In genomic region chr9:76136986-76137385, GRCh38 we compare ENCODE assay signal across 11 cellular contexts.
DNase-seq lines count a peak whose midpoint lies in the region; ATAC-seq, FAIRE-seq and TF ChIP-seq lines count a peak whose summit lies in the region.
"Had no signal": no experiment of that assay in that cellular context is flagged by ENCODE, and none has a peak within 500 bp of the region (broad histone marks: within the 10 kb centered on the region; RNA-seq: fewer than 3 reads in every experiment).

No MANE protein-coding gene starts in this region.

- intact Hi-C loops in posterior vena cava (cut with DNase I), result no loop called here

- no peaks in the 10 kb centered on the region for H3K9me2 ChIP-seq in GM23338 (ENCODE audit: insufficient read depth)

- peaks cover 21% of the 10 kb centered on the region for H3K4me1 Mint-ChIP-seq in GM23338

- TF ChIP-seq CTCF in GM23338 (conservative IDR thresholded peaks at IDR 0.05; ENCODE audit: low read depth in 2 of 2) (no peak), fibroblast of lung (conservative IDR thresholded peaks at IDR 0.05 in 1 of 2, IDR thresholded peaks at IDR 0.05 in 1 of 2; ENCODE audit: low read depth in 1 of 2, low read length in 2 of 2) (no peak)

- no peaks in the 10 kb centered on the region for H3K27me3 Mint-ChIP-seq in GM23338 (ENCODE audit: insufficient read depth, low read depth, poor library complexity)

- H2AFZ ChIP-seq in GM23338, result no peak overlapping the region
- peak overlapping the region; percentile 66 for H2AFZ ChIP-seq in fibroblast of lung (ENCODE audit: low read length)

- H3K4me3 Mint-ChIP-seq in GM23338, result no peak overlapping the region
- H3K4me3 Mint-ChIP-seq: T-helper 2 cell treated with Interferon-gamma antibody and Interleukin-4, amounts not matched to agents 5 μg/mL and 100 μg/mL, for 36 hours had no signal

- H3K36me3 Mint-ChIP-seq in GM23338 (ENCODE audit: low read depth), result no peaks in the 10 kb centered on the region

- H3K9ac ChIP-seq in fibroblast of lung (ENCODE audit: insufficient read depth, low read length), result no peak overlapping the region

- peak overlapping the region; percentile 42 for H3K27ac Mint-ChIP-seq in GM23338
- H3K27ac Mint-ChIP-seq: T-helper 2 cell treated with Interferon-gamma antibody and Interleukin-4, amounts not matched to agents 5 μg/mL and 100 μg/mL, for 36 hours had no signal

- H3K36me3 ChIP-seq in GM23338 (ENCODE audit: insufficient read depth) (no peaks in the 10 kb centered on the region), fibroblast of lung (ENCODE audit: control insufficient read depth, insufficient read depth, low read length) (no peaks in the 10 kb centered on the region), small intestine (ENCODE audit: control insufficient read depth in 2 of 2, insufficient read depth in 2 of 2, low read length in 2 of 2) (peaks cover 2 to 6% of the 10 kb centered on the region in 2 donors)
- H3K36me3 ChIP-seq: spleen had no signal

- H3K79me2 ChIP-seq in GM23338 (replicated peaks; ENCODE audit: insufficient read depth) (no peaks in the 10 kb centered on the region), fibroblast of lung (ENCODE audit: control insufficient read depth, insufficient read depth, low read length) (no peaks in the 10 kb centered on the region)

- no peak for FAIRE-seq in small intestine (lab: Jason Lieb, UNC)
- FAIRE-seq: islet of Langerhans had no signal

- H3K4me2 ChIP-seq in GM23338 (no peak overlapping the region), fibroblast of lung (ENCODE audit: extremely low read depth, insufficient read depth, low read length) (no peak overlapping the region)

- H3K9me3 Mint-ChIP-seq in GM23338, result no peaks in the 10 kb centered on the region
- H3K9me3 Mint-ChIP-seq: T-helper 2 cell treated with Interferon-gamma antibody and Interleukin-4, amounts not matched to agents 5 μg/mL and 100 μg/mL, for 36 hours had no signal

- peaks cover 7% of the 10 kb centered on the region for H3K4me1 ChIP-seq in GM23338 (ENCODE audit: insufficient read depth)
- H3K4me1 ChIP-seq in fibroblast of lung (ENCODE audit: control insufficient read depth, extremely low read depth, insufficient read depth, low read length), result peaks cover 4% of the 10 kb centered on the region
- H3K4me1 ChIP-seq in small intestine (ENCODE audit: control insufficient read depth in 2 of 2, insufficient read depth in 1 of 2, low read depth in 1 of 2, low read length in 1 of 2), result peaks cover 0 to 5% of the 10 kb centered on the region in 2 donors
- H3K4me1 ChIP-seq: spleen had no signal

- no peaks in the 10 kb centered on the region for H3F3A ChIP-seq in GM23338 (replicated peaks; ENCODE audit: low read depth)

- DNase-seq in GM23338 (ENCODE audit: low spot score), result peak; percentile 25
- DNase-seq in NCI-H226, result peak; percentile 64
- peak; percentile 62 to 77 for DNase-seq in fibroblast of lung (ENCODE audit: low read depth in 2 of 2)
- peak; percentile 9 for DNase-seq in small intestine
- no peak for DNase-seq in posterior vena cava (ENCODE audit: low spot score)
- DNase-seq in NCI-H1092 (lab: John Stamatoyannopoulos, UW), result no peak
- DNase-seq: NCI-H1694 treated with DMSO at 0.1 percent for 48 hours, spleen had no signal

- H3K27ac ChIP-seq in GM23338 (ENCODE audit: low read depth) (no peak overlapping the region; the same call in 1 of the 2 replicates), fibroblast of lung (ENCODE audit: insufficient read depth, low read length) (no peak overlapping the region), small intestine (ENCODE audit: low read depth in 1 of 2, low read length in 1 of 2) (no peak overlapping the region)
- H3K27ac ChIP-seq: spleen had no signal

- H3K9me3 ChIP-seq in fibroblast of lung (ENCODE audit: control insufficient read depth, insufficient read depth, low read depth, low read length), result no peaks in the 10 kb centered on the region
- no peaks in the 10 kb centered on the region for H3K9me3 ChIP-seq in small intestine (ENCODE audit: control insufficient read depth, low read depth)
- H3K9me3 ChIP-seq: spleen had no signal

- H3K4me3 ChIP-seq in GM23338 (no peak overlapping the region), fibroblast of lung (replicated peaks in 1 of 4; ENCODE audit: control extremely low read depth in 1 of 4, insufficient read depth in 1 of 4, low read depth in 3 of 4, low read length in 4 of 4) (no peak overlapping the region), small intestine (ENCODE audit: low read depth in 1 of 2, low read length in 2 of 2) (no peak overlapping the region)
- H3K4me3 ChIP-seq: spleen had no signal

- H4K20me1 ChIP-seq in GM23338 (replicated peaks; ENCODE audit: insufficient read depth) (no peaks in the 10 kb centered on the region), fibroblast of lung (ENCODE audit: control insufficient read depth, extremely low read depth, insufficient read depth, low read length) (no peaks in the 10 kb centered on the region)

- peak; percentile 53 for ATAC-seq in GM23338
- no peak for ATAC-seq in GM18519 (IDR thresholded peaks at IDR 0.05; ENCODE audit: low FRiP score, unreplicated experiment)

- H3K27me3 ChIP-seq in GM23338 (ENCODE audit: insufficient read depth), result no peaks in the 10 kb centered on the region
- no peaks in the 10 kb centered on the region for H3K27me3 ChIP-seq in fibroblast of lung (ENCODE audit: control insufficient read depth, insufficient read depth, low read length)
- H3K27me3 ChIP-seq in small intestine (ENCODE audit: control insufficient read depth in 2 of 2, insufficient read depth in 2 of 2, low read length in 2 of 2), result no peaks in the 10 kb centered on the region
- H3K27me3 ChIP-seq: spleen had no signal

- 32 to 53% (median 33%) methylated on average over 1 of the region's 1 CpG for WGBS in small intestine, 3 donors

TF ChIP-seq in GM23338, 12 proteins besides CTCF, POLR2A, EP300 and RAD21:
- TF ChIP-seq ZNF462 (CRISPR knock-in tag; IDR thresholded peaks at IDR 0.05) (peak; percentile 17; the same call in 1 of the 2 replicates), EZH2phosphoT487 (IDR thresholded peaks at IDR 0.05; ENCODE audit: unreplicated experiment) (no peak)

Comparison
In these comparisons a context has a peak if more than half of its experiments do, and no peak if none do; other contexts are left out.
1. DNase-seq: peak in GM23338 (single experiment), NCI-H226 (single experiment), fibroblast of lung (2 of 2) and small intestine (single experiment); none in posterior vena cava (single experiment) and NCI-H1092 (single experiment).